17 cellular contexts compared by ENCODE assay signal in the genomic region with DNA sequence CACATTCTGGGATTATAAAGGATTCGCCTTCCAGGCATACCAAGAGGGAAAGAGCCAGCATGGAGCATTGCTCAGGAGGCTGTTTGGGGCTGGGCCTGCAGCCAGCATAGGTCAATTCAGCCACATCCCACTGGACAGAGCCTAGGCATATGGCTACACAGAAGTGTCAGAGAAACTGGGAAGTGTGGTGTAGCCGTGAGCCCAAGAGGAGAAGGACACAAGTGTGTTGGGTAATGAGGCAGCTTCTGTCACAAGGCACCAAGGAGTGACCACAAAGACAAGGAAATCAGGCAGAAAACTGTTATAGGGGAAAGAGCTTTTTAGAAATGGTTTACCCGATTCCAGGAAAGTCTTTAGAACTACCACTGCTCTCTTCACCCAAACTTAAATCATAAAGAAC.
"Had no signal": no experiment of that assay in that cellular context is flagged by ENCODE, and none has a peak within 500 bp of the region (broad histone marks: within the 10 kb centered on the region; RNA-seq: fewer than 3 reads in every experiment).

No MANE protein-coding gene starts in this region.

- H3K9me3 Mint-ChIP-seq: central memory CD8-positive, alpha-beta T cell; stimulated activated naive B cell treated with anti-CD40 and anti-IgM and Interleukin-4, amounts not matched to agents 10 μg/mL and 1 μg/mL and 100 μg/mL, for 72 hours had no signal

- H3K36me3 Mint-ChIP-seq: brain; naive thymus-derived CD8-positive, alpha-beta T cell; stimulated activated naive B cell treated with anti-CD40 and anti-IgM and Interleukin-4, amounts not matched to agents 10 μg/mL and 1 μg/mL and 100 μg/mL, for 72 hours had no signal

- ATAC-seq: heart left ventricle; left colon; mucosa of descending colon; naive thymus-derived CD8-positive, alpha-beta T cell; sciatic nerve had no signal

- H3K27ac Mint-ChIP-seq: stimulated activated naive B cell treated with anti-CD40 and anti-IgM and Interleukin-4, amounts not matched to agents 10 μg/mL and 1 μg/mL and 100 μg/mL, for 72 hours had no signal

- H3K4me3 Mint-ChIP-seq: brain; central memory CD8-positive, alpha-beta T cell had no signal

- H3K27me3 Mint-ChIP-seq: central memory CD8-positive, alpha-beta T cell; naive thymus-derived CD8-positive, alpha-beta T cell had no signal

- DNase-seq: activated CD4-positive, alpha-beta T cell treated with anti-CD3 and anti-CD28 coated beads for 4 hours; activated naive CD4-positive, alpha-beta T cell treated with Interleukin-2 at 50 U/mL for 16 hours; amygdala; cortex of kidney; effector CD8-positive, alpha-beta T cell; heart left ventricle; left colon; mammary epithelial cell; naive thymus-derived CD8-positive, alpha-beta T cell; spleen; stimulated activated CD4-positive, alpha-beta T cell treated with anti-CD3 and anti-CD28 coated beads, Interleukin-1b, Interleukin-23, amount 100 ng/mL, for 48 hours; stimulated activated naive B cell treated with anti-CD40 and anti-IgM and Interleukin-4, amounts not matched to agents 10 μg/mL and 1 μg/mL and 100 μg/mL, for 72 hours; WERI-Rb-1 had no signal
